ENCODE assay signal across 8 cellular contexts in genomic region chr2:43227830-43228280, GRCh38. TPM values are rescaled to one million over a fixed set of nuclear protein-coding genes. Genes with fewer than 3 reads are reported as not detected.
DNase-seq lines count a peak whose midpoint lies in the region; ATAC-seq and TF ChIP-seq lines count a peak whose summit lies in the region.

No MANE protein-coding gene starts in this region.

- no peak for ATAC-seq in HG02759 (IDR thresholded peaks at IDR 0.05; ENCODE audit: unreplicated experiment)

- H3K9me3 ChIP-seq in HUES64 (ENCODE audit: insufficient read depth, low read depth, low read length), result no peaks in the 10 kb centered on the region
- H3K9me3 ChIP-seq in muscle layer of colon (ENCODE audit: low read length), result no peaks in the 10 kb centered on the region

- peaks cover 21% of the 10 kb centered on the region for H3K36me3 ChIP-seq in HUES64 (ENCODE audit: insufficient read depth, low read length)
- H3K36me3 ChIP-seq in muscle layer of colon (ENCODE audit: insufficient read depth, low read length), result peaks cover 25% of the 10 kb centered on the region

- DNase-seq in caudate nucleus (lab: John Stamatoyannopoulos, UW), result peak in 2 of 61 donors; percentile 53 to 59
- DNase-seq in cerebellar nuclear complex (lab: John Stamatoyannopoulos, UW), result no peak
- no peak for DNase-seq in ecto neural progenitor cell (ENCODE audit: low spot score)
- no peak for DNase-seq in iPS-NIHi11 (ENCODE audit: low spot score)

- H3K9ac ChIP-seq in HUES64 (ENCODE audit: low read depth, low read length) (peak overlapping the region; percentile 99), muscle layer of colon (ENCODE audit: low read length) (peak overlapping the region; percentile 33)

- H3K4me3 ChIP-seq in HUES64 (ENCODE audit: low read length) (peak overlapping the region; percentile 94), muscle layer of colon (ENCODE audit: low read depth in 1 of 2, low read length in 2 of 2) (peak overlapping the region; percentile 5 to 72)

- H3K27ac ChIP-seq in C4-2B (peak overlapping the region; percentile 96), HUES64 (ENCODE audit: low read depth, low read length) (peak overlapping the region; percentile 98), caudate nucleus (ENCODE audit: low read depth, low read length) (peak overlapping the region; percentile 98), muscle layer of colon (ENCODE audit: low read depth, low read length) (peak overlapping the region; percentile 96)

- 12% methylated on average over 9 of the region's 10 CpGs for WGBS in HUES64

- H3K4me1 ChIP-seq in HUES64 (ENCODE audit: insufficient read depth, low read length) (peaks cover 23% of the 10 kb centered on the region), muscle layer of colon (ENCODE audit: insufficient read depth, low read length) (peaks cover 22% of the 10 kb centered on the region)

- H3K27me3 ChIP-seq in HUES64 (ENCODE audit: insufficient read depth, low read length) (no peaks in the 10 kb centered on the region), muscle layer of colon (ENCODE audit: control insufficient read depth in 1 of 2, insufficient read depth in 2 of 2, low read length in 2 of 2) (no peaks in the 10 kb centered on the region)

- no peak for TF ChIP-seq CTCF in C4-2B (conservative IDR thresholded peaks at IDR 0.05)

RNA-seq across cellular contexts. Expression of gene ZFP36L2, which starts 1.4 kb away (rescaled TPM):
- polyA plus RNA-seq in HUES64 (2013, experiment 1 of 2), result 62.2 TPM
- 60.5 TPM for polyA plus RNA-seq in HUES64 (2013, experiment 2 of 2)
